Comparison of ENCODE assay signal across 18 cellular contexts in genomic region chr2:192000196-192000990, GRCh38.
"Had no signal": no experiment of that assay in that cellular context is flagged by ENCODE, and none has a peak within 500 bp of the region (broad histone marks: within the 10 kb centered on the region; RNA-seq: fewer than 3 reads in every experiment).

No MANE protein-coding gene starts in this region.

- H3K27ac Mint-ChIP-seq: activated CD4-positive, alpha-beta T cell treated with anti-CD3 and anti-CD28 coated beads, Interleukin-2, amount 10 ng/mL, durations not matched to agents 24 days and 14 days; activated CD8-positive, alpha-beta T cell treated with anti-CD3 and anti-CD28 coated beads for 36 hours; activated naive CD4-positive, alpha-beta T cell treated with anti-CD3 and anti-CD28 coated beads for 36 hours; activated naive CD8-positive, alpha-beta T cell treated with anti-CD3 and anti-CD28 coated beads, Interleukin-2, amount 50 U/mL, for 24 hours; activated T-helper 2 cell treated with anti-CD3 and anti-CD28 coated beads, Interferon-gamma antibody, Interleukin-2, Interleukin-4, amounts not matched to agents 10 μg/mL and 5 μg/mL and 100 μg/mL, durations not matched to agents 14 hours and 24 hours and 36 hours; stimulated activated naive B cell treated with anti-CD40 and anti-IgM and Interleukin-4, amounts not matched to agents 10 μg/mL and 1 μg/mL and 100 μg/mL, for 72 hours had no signal

- H3K4me1 ChIP-seq: gastrocnemius medialis had no signal

- H3K27ac ChIP-seq: gastrocnemius medialis, heart left ventricle, left ventricle myocardium inferior had no signal

- H3K4me3 ChIP-seq: gastrocnemius medialis, heart left ventricle, left ventricle myocardium inferior had no signal

- H3K27me3 Mint-ChIP-seq: brain; stimulated activated naive B cell treated with anti-CD40 and anti-IgM and Interleukin-4, amounts not matched to agents 10 μg/mL and 1 μg/mL and 100 μg/mL, for 72 hours had no signal

- H3K36me3 Mint-ChIP-seq: brain; stimulated activated naive B cell treated with anti-CD40 and anti-IgM and Interleukin-4, amounts not matched to agents 10 μg/mL and 1 μg/mL and 100 μg/mL, for 72 hours had no signal

- H3K4me1 Mint-ChIP-seq: activated CD4-positive, alpha-beta T cell treated with anti-CD3 and anti-CD28 coated beads, Interleukin-2, amount 10 ng/mL, durations not matched to agents 24 days and 14 days; activated naive CD8-positive, alpha-beta T cell treated with anti-CD3 and anti-CD28 coated beads, Interleukin-2, amount 50 U/mL, for 24 hours; stimulated activated naive B cell treated with anti-CD40 and anti-IgM and Interleukin-4, amounts not matched to agents 10 μg/mL and 1 μg/mL and 100 μg/mL, for 72 hours had no signal

- H3K4me3 Mint-ChIP-seq: activated CD4-positive, alpha-beta T cell treated with anti-CD3 and anti-CD28 coated beads, Interleukin-2, amount 10 ng/mL, durations not matched to agents 24 days and 14 days; activated CD8-positive, alpha-beta T cell treated with anti-CD3 and anti-CD28 coated beads for 36 hours; activated naive CD4-positive, alpha-beta T cell treated with anti-CD3 and anti-CD28 coated beads for 36 hours; activated naive CD8-positive, alpha-beta T cell treated with anti-CD3 and anti-CD28 coated beads, Interleukin-2, amount 50 U/mL, for 24 hours; brain; stimulated activated naive B cell treated with anti-CD40 and anti-IgM and Interleukin-4, amounts not matched to agents 10 μg/mL and 1 μg/mL and 100 μg/mL, for 72 hours had no signal

- H3K9me3 ChIP-seq: gastrocnemius medialis, heart left ventricle, left ventricle myocardium inferior had no signal

- DNase-seq: activated CD4-positive, alpha-beta T cell treated with anti-CD3 and anti-CD28 coated beads, Interleukin-2, amount 10 ng/mL, durations not matched to agents 24 days and 14 days; activated CD8-positive, alpha-beta T cell treated with anti-CD3 and anti-CD28 coated beads for 36 hours; activated naive CD4-positive, alpha-beta T cell treated with anti-CD3 and anti-CD28 coated beads for 36 hours; activated naive CD8-positive, alpha-beta T cell treated with anti-CD3 and anti-CD28 coated beads, Interleukin-2, amount 50 U/mL, for 24 hours; activated T-cell treated with anti-CD3 and anti-CD28 coated beads, Interleukin-2, amount 50 U/mL, for 1 hour; anterior cingulate cortex; central memory CD4-positive, alpha-beta T cell; cortex of kidney; erythroblast; gastrocnemius medialis; heart left ventricle; left ventricle myocardium inferior; occipital lobe; posterior cingulate gyrus; retina; stimulated activated naive B cell treated with anti-CD40 and anti-IgM and Interleukin-4, amounts not matched to agents 10 μg/mL and 1 μg/mL and 100 μg/mL, for 72 hours had no signal

- H3K36me3 ChIP-seq: gastrocnemius medialis, heart left ventricle, left ventricle myocardium inferior had no signal

- H3K9me3 Mint-ChIP-seq: activated CD4-positive, alpha-beta T cell treated with anti-CD3 and anti-CD28 coated beads, Interleukin-2, amount 10 ng/mL, durations not matched to agents 24 days and 14 days; activated CD8-positive, alpha-beta T cell treated with anti-CD3 and anti-CD28 coated beads for 36 hours; activated naive CD4-positive, alpha-beta T cell treated with anti-CD3 and anti-CD28 coated beads for 36 hours; activated naive CD8-positive, alpha-beta T cell treated with anti-CD3 and anti-CD28 coated beads, Interleukin-2, amount 50 U/mL, for 24 hours; activated T-helper 2 cell treated with anti-CD3 and anti-CD28 coated beads, Interferon-gamma antibody, Interleukin-2, Interleukin-4, amounts not matched to agents 10 μg/mL and 5 μg/mL and 100 μg/mL, durations not matched to agents 14 hours and 24 hours and 36 hours; brain; stimulated activated naive B cell treated with anti-CD40 and anti-IgM and Interleukin-4, amounts not matched to agents 10 μg/mL and 1 μg/mL and 100 μg/mL, for 72 hours had no signal
